Comparison of ENCODE assay signal across 1 cellular context in genomic region chr19:49118565-49119410, GRCh38.
TF ChIP-seq lines count a peak whose summit lies in the region.

Gene C19orf73 (minus strand): TSS chr19:49119143. CDS start chr19:49119022, 121 bp downstream.

TF ChIP-seq in A549, 52 proteins besides CTCF, POLR2A, EP300 and RAD21 (continued from another document):
- TF ChIP-seq REST (IDR thresholded peaks at IDR 0.05) (no peak), EHF (CRISPR knock-in tag; IDR thresholded peaks at IDR 0.05) (no peak), NPAS2 (CRISPR knock-in tag; IDR thresholded peaks at IDR 0.05; ENCODE audit: borderline replicate concordance) (no peak), MAZ (IDR thresholded peaks at IDR 0.05; ENCODE audit: borderline replicate concordance, low read depth, low read length) (no peak; the same call in 1 of the 2 replicates), E2F6 (IDR thresholded peaks at IDR 0.05; ENCODE audit: borderline replicate concordance, low read depth) (peak; percentile 98), CHD2 (IDR thresholded peaks at IDR 0.05; ENCODE audit: low read length, partially characterized antibody) (no peak), MAFK (IDR thresholded peaks at IDR 0.05; ENCODE audit: partially characterized antibody) (no peak), TFCP2L1 (CRISPR knock-in tag; IDR thresholded peaks at IDR 0.05) (peak; percentile 84), HOXA7 (CRISPR knock-in tag; IDR thresholded peaks at IDR 0.05) (no peak), HMGXB4 (CRISPR knock-in tag; IDR thresholded peaks at IDR 0.05; ENCODE audit: borderline replicate concordance) (0 out of 2 replicates have a peak, but pooled peaks have one; percentile 50), CEBPB (IDR thresholded peaks at IDR 0.05) (no peak; a peak in 1 of 4 replicates), TP53 (CRISPR knock-in tag; IDR thresholded peaks at IDR 0.05) (no peak; the same call in 1 of the 2 replicates), BHLHE40 (IDR thresholded peaks at IDR 0.05; ENCODE audit: low read depth, low read length) (peak; percentile 51), BCL3 (IDR thresholded peaks at IDR 0.05) (peak; percentile 56; the same call in 1 of the 3 replicates), RCOR1 (IDR thresholded peaks at IDR 0.05; ENCODE audit: low read depth, low read length) (no peak), EHMT2 (IDR thresholded peaks at IDR 0.05; ENCODE audit: low read depth) (no peak), ZC3H11A (IDR thresholded peaks at IDR 0.05) (no peak), NFE2L2 (conservative IDR thresholded peaks at IDR 0.05; ENCODE audit: low read length) (no peak), PBX3 (IDR thresholded peaks at IDR 0.05) (peak; percentile 82), ZNF302 (CRISPR knock-in tag; IDR thresholded peaks at IDR 0.05) (no peak), ZSCAN20 (CRISPR knock-in tag; IDR thresholded peaks at IDR 0.05) (no peak), HDAC2 (IDR thresholded peaks at IDR 0.05) (no peak), ELK1 (IDR thresholded peaks at IDR 0.05; ENCODE audit: low read depth, low read length) (no peak), ZFP36 (IDR thresholded peaks at IDR 0.05; ENCODE audit: borderline replicate concordance, partially characterized antibody) (peak; percentile 53), FOSL2 (IDR thresholded peaks at IDR 0.05) (no peak), FOSL2 (CRISPR knock-in tag; IDR thresholded peaks at IDR 0.05) (peak; percentile 53), JUN (IDR thresholded peaks at IDR 0.05) (peak; percentile 41 to 90; a peak in 4 of 5 replicates), MYC (IDR thresholded peaks at IDR 0.05; ENCODE audit: borderline replicate concordance, low read length) (peak; percentile 85)
TF ChIP-seq in A549: peak in this region for 16.
